In the genomic region with DNA sequence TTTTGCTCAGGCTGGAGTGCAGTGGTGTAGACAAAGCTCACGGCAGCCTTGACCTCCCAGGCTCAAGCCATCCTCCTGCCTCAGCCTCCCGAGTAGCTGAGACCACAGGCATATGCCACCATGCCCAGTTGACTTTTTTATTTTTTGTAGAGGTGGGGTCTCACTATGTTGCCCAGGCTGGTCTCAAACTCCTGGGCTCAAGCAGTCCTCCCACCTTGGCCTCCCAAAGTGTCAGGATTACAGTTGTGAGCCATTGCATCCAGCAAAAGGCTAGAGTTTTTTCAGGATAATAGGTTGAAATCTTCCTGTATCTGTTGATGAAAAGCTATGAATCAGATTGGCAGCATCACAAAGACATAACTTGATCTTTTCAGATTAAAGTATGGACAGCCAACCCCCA, we compare ENCODE assay signal across 1 cellular context. TPM values are rescaled to one million over a fixed set of nuclear protein-coding genes. Genes with fewer than 3 reads are reported as not detected.
"Had no signal": no experiment of that assay in that cellular context is flagged by ENCODE, and none has a peak within 500 bp of the region (broad histone marks: within the 10 kb centered on the region; RNA-seq: fewer than 3 reads in every experiment).

No MANE protein-coding gene starts in this region.

RNA-seq across cellular contexts. Expression of a gene that starts 32.0 kb away (rescaled TPM):
- total RNA-seq: activated naive CD8-positive, alpha-beta T cell treated with anti-CD3 and anti-CD28 coated beads for 36 hours had no signal
